Comparison of ENCODE assay signal across 12 cellular contexts in the genomic region with DNA sequence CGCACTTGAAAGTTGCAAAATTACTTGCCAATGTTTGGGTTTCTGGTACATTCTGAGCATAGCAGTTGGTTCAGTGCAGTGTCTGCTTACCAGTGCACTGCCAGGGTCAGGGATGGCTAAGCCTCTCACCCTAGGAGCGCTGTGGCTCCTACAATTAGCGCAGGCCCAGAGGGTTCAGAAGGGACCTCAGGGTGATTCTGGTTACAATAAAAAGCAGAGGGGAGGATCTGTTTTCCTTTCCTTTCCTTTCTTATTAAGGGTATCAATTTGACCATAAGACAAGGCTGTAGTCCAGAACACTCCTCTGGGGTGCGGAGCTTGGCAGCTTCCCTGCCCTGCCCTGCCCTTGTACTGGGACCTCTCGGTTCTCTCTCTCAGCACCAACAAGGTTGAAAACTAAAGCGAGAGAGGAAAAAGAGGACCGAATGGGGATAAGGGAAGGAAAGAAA. TPM values are rescaled to one million over a fixed set of nuclear protein-coding genes. Genes with fewer than 3 reads are reported as not detected.
A peak's percentile ranks its signal among the peaks of the same experiment; 100 is the strongest.
DNase-seq lines count a peak whose midpoint lies in the region; ATAC-seq and TF ChIP-seq lines count a peak whose summit lies in the region.
"Had no signal": no experiment of that assay in that cellular context is flagged by ENCODE, and none has a peak within 500 bp of the region (broad histone marks: within the 10 kb centered on the region; RNA-seq: fewer than 3 reads in every experiment).

No MANE protein-coding gene starts in this region.

- peak overlapping the region; percentile 59 for H3K4me3 ChIP-seq in colonic mucosa
- peak overlapping the region; percentile 69 to 98 (median 80) for H3K4me3 ChIP-seq in gastrocnemius medialis

- no peaks in the 10 kb centered on the region for H3K9me3 ChIP-seq in ES-I3 (ENCODE audit: control insufficient read depth, insufficient read depth, low read length)
- no peaks in the 10 kb centered on the region for H3K9me3 ChIP-seq in colonic mucosa
- H3K9me3 ChIP-seq in gastrocnemius medialis: no peaks in the 10 kb centered on the region

- H3K9ac ChIP-seq in ES-I3 (ENCODE audit: low read depth, low read length) (peak overlapping the region; percentile 70; the same call in 1 of the 2 replicates), colonic mucosa (ENCODE audit: low read depth in 2 of 2, low read length in 2 of 2) (peak overlapping the region in 1 of 2 donors; percentile 27)

- H3K27ac ChIP-seq in colonic mucosa (no peak overlapping the region), gastrocnemius medialis (peak overlapping the region; percentile 91 to 99 (median 95))

- TF ChIP-seq POLR2A in gastrocnemius medialis (IDR thresholded peaks at IDR 0.05): peak in 1 of 2 donors; percentile 28

- DNase-seq in colonic mucosa (no peak), left kidney (ENCODE audit: low read depth, low spot score) (peak; percentile 35), gastrocnemius medialis (no peak), RPMI8226 (no peak), GM20000 (ENCODE audit: low spot score) (no peak), HuH-7.5 (ENCODE audit: low spot score) (no peak)
- DNase-seq: activated naive CD8-positive, alpha-beta T cell treated with anti-CD3 and anti-CD28 coated beads for 36 hours; CD4-positive, CD25-positive, alpha-beta regulatory T cell; IMR-90 had no signal

- no peak for ATAC-seq in gastrocnemius medialis
- ATAC-seq in HG03025 (IDR thresholded peaks at IDR 0.05; ENCODE audit: low FRiP score, unreplicated experiment): no peak
- ATAC-seq: SK-N-SH treated with all-trans-retinoic acid at 6 μM for 48 hours had no signal

- in situ Hi-C loops in gastrocnemius medialis (cut with MboI; ENCODE audit: low sequenced_read_pairs in 4 of 4): loop anchor here (25.0 kb wide), 4 partner anchors 399 to 799 kb away; no protein-coding TSS in a partner anchor

- H3K36me3 ChIP-seq in ES-I3 (ENCODE audit: insufficient read depth, low read length): no peaks in the 10 kb centered on the region
- H3K36me3 ChIP-seq in colonic mucosa: no peaks in the 10 kb centered on the region
- H3K36me3 ChIP-seq in gastrocnemius medialis: no peaks in the 10 kb centered on the region

- H3K27me3 ChIP-seq in colonic mucosa: peaks cover 83% of the 10 kb centered on the region
- peaks cover 11 to 12% (median 11%) of the 10 kb centered on the region in 3 donors for H3K27me3 ChIP-seq in gastrocnemius medialis

- H3K4me1 ChIP-seq in ES-I3 (ENCODE audit: insufficient read depth, low read length): peaks cover 7% of the 10 kb centered on the region; the same call in 1 of the 2 replicates
- peaks cover 11% of the 10 kb centered on the region for H3K4me1 ChIP-seq in colonic mucosa
- peaks cover 22 to 27% of the 10 kb centered on the region in 2 donors for H3K4me1 ChIP-seq in gastrocnemius medialis

- intact Hi-C loops in colonic mucosa (cut with DNase I): no loop called here
- intact Hi-C loops in gastrocnemius medialis (cut with DNase I; ENCODE audit: low total_unique reads): loop anchor here (2.0 to 5.0 kb wide), 3 partner anchors 32 to 524 kb away; no protein-coding TSS in a partner anchor

- TF ChIP-seq CTCF in colonic mucosa (IDR thresholded peaks at IDR 0.05) (no peak), gastrocnemius medialis (IDR thresholded peaks at IDR 0.05 in 4 of 5, conservative IDR thresholded peaks at IDR 0.05 in 1 of 5) (no peak), GM20000 (IDR thresholded peaks at IDR 0.05; ENCODE audit: extremely low read depth, missing control alignments) (no peak)

RNA-seq across cellular contexts. Expression of a gene that starts 2.6 kb away (rescaled TPM):
- 10 to 100 TPM in 1 of 2 donors, 1 to 10 TPM in 1; 2.8 to 11.2 TPM for total RNA-seq in colonic mucosa
- 10 to 100 TPM; 15.4 to 24.9 (median 18.6) TPM for total RNA-seq in gastrocnemius medialis
- total RNA-seq: activated naive CD8-positive, alpha-beta T cell treated with anti-CD3 and anti-CD28 coated beads for 36 hours; CD4-positive, CD25-positive, alpha-beta regulatory T cell; IMR-90 had no signal
